8 cellular contexts compared by ENCODE assay signal in the genomic region with DNA sequence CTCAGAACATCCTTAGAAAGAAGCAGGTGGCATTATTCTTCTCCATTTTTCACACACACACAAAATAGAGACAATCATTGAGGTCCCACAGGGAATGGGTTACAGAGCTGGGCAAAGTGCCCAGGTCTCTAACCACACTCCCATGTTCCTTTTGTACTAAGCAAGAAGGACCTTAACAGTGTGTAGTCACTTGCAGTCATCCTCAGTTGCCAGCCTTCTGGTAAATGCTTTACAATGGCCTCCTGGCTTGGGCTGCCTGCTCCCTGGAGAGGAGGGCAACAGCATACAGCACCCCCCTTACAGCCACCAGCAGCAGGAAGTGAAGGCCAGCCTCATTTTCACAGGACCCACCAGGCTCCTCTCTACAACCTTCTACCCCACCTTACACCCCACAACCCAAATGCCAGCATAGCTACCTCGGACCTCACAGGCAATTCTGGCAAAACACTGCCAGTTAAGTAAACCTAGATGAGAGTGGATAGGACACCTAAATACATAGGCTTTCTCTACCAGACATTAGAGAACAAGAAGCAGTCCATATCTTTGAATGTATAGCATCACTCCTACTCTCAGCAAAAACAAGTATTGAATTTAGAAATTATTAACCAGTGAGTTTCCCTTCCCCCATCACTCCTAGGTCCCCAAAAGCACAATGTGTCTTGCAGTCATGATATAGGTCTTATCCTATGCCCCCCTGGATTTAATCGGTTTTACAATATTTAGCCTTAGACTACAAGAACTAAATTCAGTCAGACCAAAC.
DNase-seq lines count a peak whose midpoint lies in the region; FAIRE-seq and TF ChIP-seq lines count a peak whose summit lies in the region.

No MANE protein-coding gene starts in this region.

- peak; percentile 60 for DNase-seq in A673 (ENCODE audit: low spot score)
- DNase-seq in GM19239 (ENCODE audit: insufficient read length, low spot score), result no peak
- peak; percentile 21 for DNase-seq in NB4 (ENCODE audit: low read depth)
- peak; percentile 72 for DNase-seq in choroid plexus epithelial cell (ENCODE audit: low read depth)
- no peak for DNase-seq in testis
- no peak for DNase-seq in COLO829 (ENCODE audit: low spot score)
- DNase-seq in NCI-H2227 treated with DMSO at 0.1 percent for 48 hours (lab: John Stamatoyannopoulos, UW), result no peak
- no peak for DNase-seq in NCI-H526 treated with DMSO at 0.1 percent for 48 hours (lab: John Stamatoyannopoulos, UW)

- intact Hi-C loops in A673 (cut with micrococcal nuclease; ENCODE audit: unreplicated experiment), result no loop called here
- intact Hi-C loops in testis (cut with DNase I; ENCODE audit: low total_unique reads), result no loop called here

- H3K27ac ChIP-seq in A673 (ENCODE audit: low read depth, low read length, poor library complexity, severe bottlenecking), result no peak overlapping the region
- no peak overlapping the region for H3K27ac ChIP-seq in testis

- no peak overlapping the region for H3K4me3 ChIP-seq in A673 (ENCODE audit: low read depth, low read length, poor library complexity, severe bottlenecking)
- H3K4me3 ChIP-seq in NB4 (ENCODE audit: low read depth, low read length), result no peak overlapping the region
- no peak overlapping the region for H3K4me3 ChIP-seq in choroid plexus epithelial cell (ENCODE audit: low read depth, low read length)
- H3K4me3 ChIP-seq in testis, result no peak overlapping the region

- CTCF ChIA-PET in A673 (lab: Charles Lee), result no interaction called here

- H3K9me3 ChIP-seq in A673 (ENCODE audit: low read depth, low read length, poor library complexity, severe bottlenecking) (no peaks in the 10 kb centered on the region), testis (no peaks in the 10 kb centered on the region)

- peaks cover 7% of the 10 kb centered on the region for H3K4me1 ChIP-seq in A673 (ENCODE audit: insufficient read depth, low read length, poor library complexity, severe bottlenecking)
- H3K4me1 ChIP-seq in testis, result no peaks in the 10 kb centered on the region

- no TSS peak for BruUV-seq in A673 (replicated peaks; lab: Mats Ljungman, UMichigan)

- POLR2A ChIA-PET in A673 (lab: Charles Lee; ENCODE audit: low non-redundant PET), result no interaction called here

- no peak for TF ChIP-seq CTCF in A673 (conservative IDR thresholded peaks at IDR 0.05; ENCODE audit: low read depth, low read length)
- TF ChIP-seq CTCF in NB4 (IDR thresholded peaks at IDR 0.05; ENCODE audit: low read depth, low read length), result no peak
- TF ChIP-seq CTCF in choroid plexus epithelial cell (conservative IDR thresholded peaks at IDR 0.05; ENCODE audit: low read depth, low read length), result no peak
- no peak for TF ChIP-seq CTCF in testis (IDR thresholded peaks at IDR 0.05)

- H3K27me3 ChIP-seq in A673 (replicated peaks; ENCODE audit: insufficient read depth, low read depth, low read length, poor library complexity) (no peaks in the 10 kb centered on the region), testis (no peaks in the 10 kb centered on the region)

- TF ChIP-seq POLR2A in NB4 (IDR thresholded peaks at IDR 0.05; ENCODE audit: extremely low read depth, insufficient read length), result no peak
- TF ChIP-seq POLR2A in testis (IDR thresholded peaks at IDR 0.05), result no peak

- 81 to 96% methylated on average over 2 of the region's 2 CpGs for WGBS in testis, 2 donors

- peak; percentile 86 for FAIRE-seq in GM19239 (lab: Jason Lieb, UNC)

- H3K36me3 ChIP-seq in A673 (ENCODE audit: insufficient read depth, low read length, poor library complexity, severe bottlenecking) (peaks cover 4% of the 10 kb centered on the region), testis (ENCODE audit: low read depth, missing control alignments) (no peaks in the 10 kb centered on the region)

Comparison
In these comparisons a context has a peak if more than half of its experiments do, and no peak if none do; other contexts are left out.
1. DNase-seq: peak in A673 (single experiment), NB4 (single experiment) and choroid plexus epithelial cell (single experiment); none in GM19239 (single experiment), testis (single experiment), COLO829 (single experiment), NCI-H2227 treated with DMSO at 0.1 percent for 48 hours (single experiment) and NCI-H526 treated with DMSO at 0.1 percent for 48 hours (single experiment).